13 cellular contexts compared by ENCODE assay signal in genomic region chr10:23099816-23100215, GRCh38. TPM values are rescaled to one million over a fixed set of nuclear protein-coding genes. Genes with fewer than 3 reads are reported as not detected.
DNase-seq lines count a peak whose midpoint lies in the region; ATAC-seq, FAIRE-seq and TF ChIP-seq lines count a peak whose summit lies in the region.
"Had no signal": no experiment of that assay in that cellular context is flagged by ENCODE, and none has a peak within 500 bp of the region (broad histone marks: within the 10 kb centered on the region; RNA-seq: fewer than 3 reads in every experiment).

No MANE protein-coding gene starts in this region.

- peaks cover 26 to 40% (median 28%) of the 10 kb centered on the region in 10 experiments for H3K4me1 ChIP-seq in BLaER1 treated with 17β-estradiol and CSF1 and Interleukin-3, amounts not matched to agents 10 nM and 100 nM
- peaks cover 25% of the 10 kb centered on the region for H3K4me1 ChIP-seq in HUES64 (ENCODE audit: insufficient read depth, low read length)
- peaks cover 2 to 14% (median 9%) of the 10 kb centered on the region in 4 experiments; a peak in 5 of 7 replicates for H3K4me1 ChIP-seq in H1 (replicated peaks in 1 of 4; ENCODE audit: control insufficient read depth in 3 of 4, insufficient read depth in 4 of 4, low read length in 3 of 4)
- peaks cover 10% of the 10 kb centered on the region for H3K4me1 ChIP-seq in mucosa of descending colon (ENCODE audit: low read depth)

- peak; percentile 76 for ATAC-seq in mucosa of descending colon

- no peak overlapping the region for H3K4me3 Mint-ChIP-seq in activated CD4-positive, alpha-beta T cell treated with anti-CD3 and anti-CD28 coated beads, Interleukin-2, amount 10 ng/mL, durations not matched to agents 7 days and 5 days
- H3K4me3 Mint-ChIP-seq: brain, memory B cell had no signal

- H2AK5ac ChIP-seq in H1 (ENCODE audit: low read depth, low read length), result no peak overlapping the region

- no peak overlapping the region for H4K8ac ChIP-seq in H1 (ENCODE audit: extremely low read depth, insufficient read depth, low read length)

- H3K18ac ChIP-seq in H1 (ENCODE audit: extremely low read depth, low read length), result peak overlapping the region; percentile 9; the same call in 1 of the 2 replicates

- no peak overlapping the region for H3K4ac ChIP-seq in H1 (replicated peaks; ENCODE audit: insufficient read length, low read depth, low read length)

- H3K36me3 Mint-ChIP-seq in activated CD4-positive, alpha-beta T cell treated with anti-CD3 and anti-CD28 coated beads, Interleukin-2, amount 10 ng/mL, durations not matched to agents 7 days and 5 days (ENCODE audit: low read depth), result peaks cover 16% of the 10 kb centered on the region

- H3K27me3 Mint-ChIP-seq in activated CD4-positive, alpha-beta T cell treated with anti-CD3 and anti-CD28 coated beads, Interleukin-2, amount 10 ng/mL, durations not matched to agents 7 days and 5 days, result no peaks in the 10 kb centered on the region
- H3K27me3 Mint-ChIP-seq: memory B cell had no signal

- no peak overlapping the region for H3K4me3 ChIP-seq in BLaER1 treated with 17β-estradiol and CSF1 and Interleukin-3, amounts not matched to agents 10 nM and 100 nM
- H3K4me3 ChIP-seq in HUES64 (ENCODE audit: low read length) (no peak overlapping the region), H1 (ENCODE audit: extremely low read depth in 1 of 4, insufficient read depth in 2 of 4, low read depth in 3 of 4, low read length in 4 of 4) (no peak overlapping the region), mucosa of descending colon (no peak overlapping the region)
- H3K4me3 ChIP-seq: heart right ventricle, vagina had no signal

- H4K91ac ChIP-seq in H1 (replicated peaks; ENCODE audit: insufficient read length, low read length), result no peak overlapping the region

- H4K5ac ChIP-seq in H1 (ENCODE audit: insufficient read length, low read depth, low read length), result no peak overlapping the region

- H3K36me3 ChIP-seq in BLaER1 treated with 17β-estradiol and CSF1 and Interleukin-3, amounts not matched to agents 10 nM and 100 nM, result peaks cover 13 to 42% (median 18%) of the 10 kb centered on the region in 11 experiments; a peak in 21 of 22 replicates
- H3K36me3 ChIP-seq in HUES64 (ENCODE audit: insufficient read depth, low read length), result no peaks in the 10 kb centered on the region; the same call in 1 of the 2 replicates
- no peaks in the 10 kb centered on the region; a peak in 1 of 8 replicates for H3K36me3 ChIP-seq in H1 (ENCODE audit: control insufficient read depth in 2 of 4, insufficient read depth in 4 of 4, low read length in 3 of 4)
- no peaks in the 10 kb centered on the region for H3K36me3 ChIP-seq in mucosa of descending colon (ENCODE audit: low read depth)

- intact Hi-C loops in mucosa of descending colon (cut with DNase I, micrococcal nuclease), result no loop called here

- no peak overlapping the region for H2BK20ac ChIP-seq in H1 (ENCODE audit: low read length)

- TF ChIP-seq EP300 in H1 (IDR thresholded peaks at IDR 0.05; ENCODE audit: borderline replicate concordance in 1 of 2, low read depth in 2 of 2, low read length in 2 of 2), result no peak

- no peak overlapping the region for H2BK12ac ChIP-seq in H1 (ENCODE audit: low read depth, low read length)

- POLR2A ChIA-PET in H1 (lab: Charles Lee; ENCODE audit: partially characterized antibody), result no interaction called here
- POLR2A ChIA-PET in activated CD4-positive, alpha-beta T cell treated with anti-CD3 and anti-CD28 coated beads, Interleukin-2, amount 10 ng/mL, durations not matched to agents 7 days and 5 days (lab: Charles Lee), result no interaction called here

- no peak overlapping the region for H3K23ac ChIP-seq in H1 (ENCODE audit: insufficient read length)

- H4K20me1 ChIP-seq in BLaER1 treated with 17β-estradiol and CSF1 and Interleukin-3, amounts not matched to agents 10 nM and 100 nM, result no peaks in the 10 kb centered on the region
- no peaks in the 10 kb centered on the region for H4K20me1 ChIP-seq in H1 (replicated peaks in 1 of 2; ENCODE audit: control insufficient read depth in 1 of 2, insufficient read depth in 2 of 2, low read length in 2 of 2)

- peak overlapping the region; percentile 15 to 60 (median 36); a peak in 16 of 22 replicates for H3K4me2 ChIP-seq in BLaER1 treated with 17β-estradiol and CSF1 and Interleukin-3, amounts not matched to agents 10 nM and 100 nM
- H3K4me2 ChIP-seq in H1 (ENCODE audit: insufficient read depth in 1 of 2, low read depth in 2 of 2, low read length in 2 of 2), result peak overlapping the region in 1 of 2 experiments; percentile 5; a peak in 1 of 4 replicates

- TF ChIP-seq CTCF in H1 (IDR thresholded peaks at IDR 0.05; ENCODE audit: control extremely low read depth in 1 of 3, insufficient read depth in 1 of 3, low read depth in 1 of 3, low read length in 3 of 3) (no peak), mucosa of descending colon (IDR thresholded peaks at IDR 0.05) (no peak)

- no peak overlapping the region for H2BK15ac ChIP-seq in H1 (ENCODE audit: low read length)

- FAIRE-seq in H1 (lab: Jason Lieb, UNC), result no peak

- H3K9me3 ChIP-seq in BLaER1 treated with 17β-estradiol and CSF1 and Interleukin-3, amounts not matched to agents 10 nM and 100 nM (replicated peaks in 1 of 11), result peaks cover 12 to 46% (median 24%) of the 10 kb centered on the region in 11 experiments; a peak in 21 of 22 replicates
- H3K9me3 ChIP-seq in HUES64 (ENCODE audit: insufficient read depth, low read depth, low read length) (no peaks in the 10 kb centered on the region), H1 (ENCODE audit: insufficient read depth in 2 of 2, low read depth in 1 of 2, low read length in 1 of 2) (no peaks in the 10 kb centered on the region), mucosa of descending colon (no peaks in the 10 kb centered on the region)
- H3K9me3 ChIP-seq: vagina had no signal

- H3K9me3 Mint-ChIP-seq in activated CD4-positive, alpha-beta T cell treated with anti-CD3 and anti-CD28 coated beads, Interleukin-2, amount 10 ng/mL, durations not matched to agents 7 days and 5 days, result no peaks in the 10 kb centered on the region
- H3K9me3 Mint-ChIP-seq: memory B cell had no signal

- WGBS in HUES64, result 80% methylated on average over 2 of the region's 2 CpGs
- 83% methylated on average over 2 of the region's 2 CpGs; no CpG with 5 or more reads in 1 of the 2 experiments for WGBS in H1 (ENCODE audit: extremely low coverage in 1 of 2, insufficient coverage in 1 of 2, insufficient read length in 1 of 2, insufficient replicate concordance in 2 of 2, low coverage in 1 of 2, low lambda C conversion rate in 2 of 2, missing lambda C conversion rate in 1 of 2), 2 experiments

- no peak overlapping the region for H2AFZ ChIP-seq in H1 (ENCODE audit: low read length)

- DNase-seq in H1 (ENCODE audit: low read depth in 1 of 2, low spot score in 2 of 2), result no peak
- peak in 1 of 3 donors; percentile 41 for DNase-seq in mucosa of descending colon
- DNase-seq in effector CD4-positive, alpha-beta T cell, result no peak
- DNase-seq in NCI-H526 (lab: John Stamatoyannopoulos, UW), result no peak
- DNase-seq in hypothalamus (lab: John Stamatoyannopoulos, UW), result no peak
- no peak for DNase-seq in activated CD4-positive, alpha-beta T cell treated with anti-CD3 and anti-CD28 coated beads, Interleukin-2, amount 10 ng/mL, durations not matched to agents 7 days and 5 days
- DNase-seq: heart right ventricle, posterior cingulate gyrus had no signal

- no peaks in the 10 kb centered on the region; a peak in 2 of 4 replicates for H3K79me2 ChIP-seq in H1 (ENCODE audit: control insufficient read depth in 1 of 2, insufficient read depth in 2 of 2, low read length in 2 of 2)

- H3K23me2 ChIP-seq in H1 (ENCODE audit: low read depth, low read length), result peaks cover 4% of the 10 kb centered on the region; the same call in 1 of the 2 replicates

- H3K27ac ChIP-seq in BLaER1 treated with 17β-estradiol and CSF1 and Interleukin-3, amounts not matched to agents 10 nM and 100 nM, result peak overlapping the region in 2 of 11 experiments; percentile 20 to 29; a peak in 3 of 22 replicates
- H3K27ac ChIP-seq in HUES64 (ENCODE audit: low read depth, low read length), result 0 out of 2 replicates have a peak overlapping the region, but pooled peaks have one; percentile 2
- no peak overlapping the region for H3K27ac ChIP-seq in H1 (ENCODE audit: low read depth, low read length)
- H3K27ac ChIP-seq: vagina had no signal

- H3K27ac Mint-ChIP-seq in activated CD4-positive, alpha-beta T cell treated with anti-CD3 and anti-CD28 coated beads, Interleukin-2, amount 10 ng/mL, durations not matched to agents 7 days and 5 days, result no peak overlapping the region
- H3K27ac Mint-ChIP-seq: memory B cell had no signal

- no peak overlapping the region for H2BK120ac ChIP-seq in H1 (replicated peaks; ENCODE audit: low read depth, low read length)

- peak overlapping the region in 1 of 11 experiments; percentile 5; a peak in 1 of 22 replicates for H3K9ac ChIP-seq in BLaER1 treated with 17β-estradiol and CSF1 and Interleukin-3, amounts not matched to agents 10 nM and 100 nM
- no peak overlapping the region for H3K9ac ChIP-seq in HUES64 (ENCODE audit: low read depth, low read length)
- no peak overlapping the region for H3K9ac ChIP-seq in H1 (replicated peaks in 1 of 4; ENCODE audit: extremely low read depth in 1 of 4, low read depth in 3 of 4, low read length in 3 of 4)

- no peak overlapping the region; the same call in 1 of the 2 replicates for H2BK5ac ChIP-seq in H1 (ENCODE audit: low read depth, low read length)

- CTCF ChIA-PET in H1 (lab: Charles Lee; ENCODE audit: partially characterized antibody), result interaction anchor here (1.2 to 1.8 kb wide), 2 partner anchors 9 kb away, joined by 4 to 5 read pairs; no protein-coding TSS in a partner anchor
- CTCF ChIA-PET in activated CD4-positive, alpha-beta T cell treated with anti-CD3 and anti-CD28 coated beads, Interleukin-2, amount 10 ng/mL, durations not matched to agents 7 days and 5 days (lab: Charles Lee), result no interaction called here

- H3K56ac ChIP-seq in H1 (replicated peaks; ENCODE audit: insufficient read length, low read depth, low read length), result no peak overlapping the region

- TF ChIP-seq RAD21 in H1 (IDR thresholded peaks at IDR 0.05 in 1 of 2, conservative IDR thresholded peaks at IDR 0.05 in 1 of 2; ENCODE audit: low read depth in 2 of 2, low read length in 2 of 2), result no peak

- no peaks in the 10 kb centered on the region for H3K27me3 ChIP-seq in BLaER1 treated with 17β-estradiol and CSF1 and Interleukin-3, amounts not matched to agents 10 nM and 100 nM
- H3K27me3 ChIP-seq in HUES64 (ENCODE audit: insufficient read depth, low read length), result no peaks in the 10 kb centered on the region
- no peaks in the 10 kb centered on the region for H3K27me3 ChIP-seq in H1 (replicated peaks in 1 of 4; ENCODE audit: control insufficient read depth in 3 of 4, extremely low read depth in 1 of 4, insufficient read depth in 3 of 4, low read length in 3 of 4)
- H3K27me3 ChIP-seq: heart right ventricle, vagina had no signal

- H3K79me1 ChIP-seq in H1 (ENCODE audit: low read depth, low read length), result no peaks in the 10 kb centered on the region

- no peak for TF ChIP-seq POLR2A in H1 (IDR thresholded peaks at IDR 0.05; ENCODE audit: control extremely low read depth in 1 of 2, low read depth in 2 of 2, low read length in 2 of 2)

- H3K14ac ChIP-seq in H1 (ENCODE audit: insufficient read length), result no peak overlapping the region

- peaks cover 35% of the 10 kb centered on the region for H3K4me1 Mint-ChIP-seq in activated CD4-positive, alpha-beta T cell treated with anti-CD3 and anti-CD28 coated beads, Interleukin-2, amount 10 ng/mL, durations not matched to agents 7 days and 5 days

RNA-seq across cellular contexts. Expression of gene MSRB2, which starts 4.4 kb away (rescaled TPM):
- 16.8 TPM for polyA plus RNA-seq in HUES64 (2013, experiment 1 of 2)
- 21.3 TPM for polyA plus RNA-seq in HUES64 (2013, experiment 2 of 2)
- total RNA-seq in H1 (2021; fragmentation: NEBNext Ultra II Directional; extraction: Animal tissue kit (Norgen Biotek cat#: 25700)), result 9.6 and 11.0 TPM in 2 replicates
- polyA plus RNA-seq in H1 (2011; rRNA removed), result 11.6 and 13.9 TPM in 2 replicates
- 12.1 TPM for polyA plus RNA-seq in H1 (2011; cell fraction: cytosol; rRNA removed)
- 11.7 TPM for polyA plus RNA-seq in H1 (2011; cell fraction: nucleus; rRNA removed)
- polyA plus RNA-seq in H1 (2012, experiment 1 of 2), result 15.3 to 18.6 TPM (median 16.3 TPM) in 4 replicates
- 7.8 TPM for polyA plus RNA-seq in H1 (2012, experiment 2 of 2)
- 6.0 TPM for polyA plus RNA-seq in H1 (2013, experiment 1 of 2)
- 5.0 TPM for polyA plus RNA-seq in H1 (2013, experiment 2 of 2)
- 9.6 and 13.4 TPM in 2 replicates for polyA minus RNA-seq in H1 (2011; rRNA and poly(A)+ RNA removed)
- polyA minus RNA-seq in H1 (2011; cell fraction: cytosol; rRNA and poly(A)+ RNA removed), result 1.6 TPM
- 5.8 TPM for polyA minus RNA-seq in H1 (2011; cell fraction: nucleus; rRNA and poly(A)+ RNA removed)
- total RNA-seq in mucosa of descending colon, result 10 to 100 TPM; 35.1 to 49.8 (median 48.4) TPM
- total RNA-seq in activated CD4-positive, alpha-beta T cell treated with anti-CD3 and anti-CD28 coated beads, Interleukin-2, amount 10 ng/mL, durations not matched to agents 7 days and 5 days, result 1 to 10 TPM; 6.5 to 9.2 TPM
